Comparison of ENCODE assay signal across 10 cellular contexts in genomic region chr5:150945947-150946346, GRCh38. TPM values are rescaled to one million over a fixed set of nuclear protein-coding genes. Genes with fewer than 3 reads are reported as not detected.
A peak's percentile ranks its signal among the peaks of the same experiment; 100 is the strongest.
DNase-seq lines count a peak whose midpoint lies in the region; ATAC-seq, FAIRE-seq and TF ChIP-seq lines count a peak whose summit lies in the region.
"Had no signal": no experiment of that assay in that cellular context is flagged by ENCODE, and none has a peak within 500 bp of the region (broad histone marks: within the 10 kb centered on the region; RNA-seq: fewer than 3 reads in every experiment).

No MANE protein-coding gene starts in this region.

- H2BK15ac ChIP-seq in mesendoderm (replicated peaks; ENCODE audit: low read depth) = no peak overlapping the region

- peaks cover 0 to 2% of the 10 kb centered on the region in 2 donors for H3K4me1 Mint-ChIP-seq in immature natural killer cell
- no peaks in the 10 kb centered on the region for H3K4me1 Mint-ChIP-seq in activated CD8-positive, alpha-beta memory T cell treated with anti-CD3 and anti-CD28 coated beads, Interleukin-2, amount 10 ng/mL, durations not matched to agents 7 days and 5 days

- H3K4me2 ChIP-seq in mesendoderm (ENCODE audit: low read length) = no peak overlapping the region

- H3K27ac ChIP-seq in skeletal muscle tissue (ENCODE audit: low read depth, low read length) (peak overlapping the region; percentile 67), mesendoderm (ENCODE audit: low read depth, low read length) (no peak overlapping the region)

- DNase-seq in Daoy (ENCODE audit: low read depth) (peak; percentile 27), bronchial epithelial cell (ENCODE audit: low read depth) (no peak), immature natural killer cell (no peak), mesendoderm (no peak), CD1c-positive myeloid dendritic cell (ENCODE audit: extremely low spot score) (no peak), mucosa of gallbladder (ENCODE audit: low spot score) (no peak)
- DNase-seq in activated CD8-positive, alpha-beta memory T cell treated with anti-CD3 and anti-CD28 coated beads, Interleukin-2, amount 10 ng/mL, durations not matched to agents 7 days and 5 days = no peak
- DNase-seq: HCEC 1CT, NCI-H1694 had no signal

- peaks cover 34 to 79% (median 46%) of the 10 kb centered on the region in 6 donors for H3K9me3 Mint-ChIP-seq in immature natural killer cell
- peaks cover 34% of the 10 kb centered on the region for H3K9me3 Mint-ChIP-seq in activated CD8-positive, alpha-beta memory T cell treated with anti-CD3 and anti-CD28 coated beads, Interleukin-2, amount 10 ng/mL, durations not matched to agents 7 days and 5 days (ENCODE audit: low read depth)

- no peak overlapping the region for H3K4ac ChIP-seq in mesendoderm (ENCODE audit: low read depth, low read length)

- H3K9me3 ChIP-seq in skeletal muscle tissue (ENCODE audit: control insufficient read depth in 3 of 3, low read length in 3 of 3) = peaks cover 7 to 34% (median 9%) of the 10 kb centered on the region in 3 donors

- H2BK5ac ChIP-seq in mesendoderm (ENCODE audit: low read length) = no peak overlapping the region

- H2BK120ac ChIP-seq in mesendoderm (ENCODE audit: low read depth, low read length) = no peak overlapping the region

- no peak for FAIRE-seq in bronchial epithelial cell (lab: Jason Lieb, UNC)

- no peak overlapping the region for H4K5ac ChIP-seq in mesendoderm (ENCODE audit: low read length)

- WGBS in mesendoderm (ENCODE audit: extremely low coverage, insufficient coverage, low lambda C conversion rate) = no CpG with 5 or more reads among the region's 5 CpGs

- H3K27me3 Mint-ChIP-seq in immature natural killer cell (ENCODE audit: low read depth in 3 of 3) = peaks cover 7 to 19% (median 13%) of the 10 kb centered on the region in 3 donors
- no peaks in the 10 kb centered on the region for H3K27me3 Mint-ChIP-seq in activated CD8-positive, alpha-beta memory T cell treated with anti-CD3 and anti-CD28 coated beads, Interleukin-2, amount 10 ng/mL, durations not matched to agents 7 days and 5 days

- H3K4me1 ChIP-seq in skeletal muscle tissue (ENCODE audit: control insufficient read depth in 3 of 3, insufficient read depth in 3 of 3, low read length in 3 of 3) (peaks cover 0 to 5% (median 2%) of the 10 kb centered on the region in 3 donors), mesendoderm (ENCODE audit: control insufficient read depth, low read depth, low read length) (no peaks in the 10 kb centered on the region)

- peaks cover 0 to 7% (median 4%) of the 10 kb centered on the region in 3 donors for H3K36me3 Mint-ChIP-seq in immature natural killer cell
- H3K36me3 Mint-ChIP-seq in activated CD8-positive, alpha-beta memory T cell treated with anti-CD3 and anti-CD28 coated beads, Interleukin-2, amount 10 ng/mL, durations not matched to agents 7 days and 5 days = peaks cover 8% of the 10 kb centered on the region

- no peak for ATAC-seq in activated CD8-positive, alpha-beta memory T cell treated with anti-CD3 and anti-CD28 coated beads, Interleukin-2, amount 10 ng/mL, durations not matched to agents 7 days and 5 days

- peak overlapping the region; percentile 21 for H3K4me3 ChIP-seq in bronchial epithelial cell (ENCODE audit: low read depth, low read length)
- peak overlapping the region; percentile 78 to 96 (median 88) for H3K4me3 ChIP-seq in skeletal muscle tissue (ENCODE audit: low read length in 3 of 3)
- no peak overlapping the region for H3K4me3 ChIP-seq in mesendoderm (ENCODE audit: low read length)

- TF ChIP-seq CTCF in bronchial epithelial cell (IDR thresholded peaks at IDR 0.05; ENCODE audit: insufficient read depth, low read length, severe bottlenecking) = no peak

- no peaks in the 10 kb centered on the region for H3K79me2 ChIP-seq in mesendoderm (ENCODE audit: control insufficient read depth, insufficient read depth, low read length)

- H2AK5ac ChIP-seq in mesendoderm (ENCODE audit: low read length) = no peak overlapping the region

- CTCF ChIA-PET in activated CD8-positive, alpha-beta memory T cell treated with anti-CD3 and anti-CD28 coated beads, Interleukin-2, amount 10 ng/mL, durations not matched to agents 7 days and 5 days (lab: Charles Lee) = no interaction called here

- H3K27ac Mint-ChIP-seq in immature natural killer cell = no peak overlapping the region
- H3K27ac Mint-ChIP-seq in activated CD8-positive, alpha-beta memory T cell treated with anti-CD3 and anti-CD28 coated beads, Interleukin-2, amount 10 ng/mL, durations not matched to agents 7 days and 5 days = no peak overlapping the region

- H3K23ac ChIP-seq in mesendoderm (ENCODE audit: low read length) = no peak overlapping the region

- H3K79me1 ChIP-seq in mesendoderm (ENCODE audit: low read length) = no peaks in the 10 kb centered on the region

- H3K18ac ChIP-seq in mesendoderm (ENCODE audit: low read length) = no peak overlapping the region

- no peak overlapping the region for H3K56ac ChIP-seq in mesendoderm (ENCODE audit: low read length)

- H3K4me3 Mint-ChIP-seq in immature natural killer cell = peak overlapping the region in 3 of 5 donors; percentile 19 to 35 (median 34)
- H3K4me3 Mint-ChIP-seq in activated CD8-positive, alpha-beta memory T cell treated with anti-CD3 and anti-CD28 coated beads, Interleukin-2, amount 10 ng/mL, durations not matched to agents 7 days and 5 days = no peak overlapping the region

- H3K36me3 ChIP-seq in bronchial epithelial cell (ENCODE audit: control insufficient read depth, insufficient read depth, low read length) (no peaks in the 10 kb centered on the region), skeletal muscle tissue (ENCODE audit: control insufficient read depth in 3 of 3, insufficient read depth in 3 of 3, low read length in 3 of 3) (peaks cover 13 to 22% (median 16%) of the 10 kb centered on the region in 3 donors), mesendoderm (ENCODE audit: control insufficient read depth, insufficient read depth, low read length) (no peaks in the 10 kb centered on the region)

- no peaks in the 10 kb centered on the region for H3K27me3 ChIP-seq in bronchial epithelial cell (ENCODE audit: control insufficient read depth, insufficient read depth, low read length)
- no peaks in the 10 kb centered on the region for H3K27me3 ChIP-seq in skeletal muscle tissue (ENCODE audit: control insufficient read depth in 3 of 3, insufficient read depth in 3 of 3, low read length in 3 of 3)
- H3K27me3 ChIP-seq in mesendoderm (ENCODE audit: insufficient read depth, low read length, poor library complexity) = no peaks in the 10 kb centered on the region

- no peak overlapping the region for H4K8ac ChIP-seq in mesendoderm (ENCODE audit: low read depth, low read length)

- peak overlapping the region; percentile 73 to 93 (median 78) for H3K9ac ChIP-seq in skeletal muscle tissue (ENCODE audit: low read depth in 1 of 3, low read length in 3 of 3)
- H3K9ac ChIP-seq in mesendoderm (ENCODE audit: low read length) = no peak overlapping the region

RNA-seq across cellular contexts. Expression of gene ZNF300, which starts 41.2 kb away (rescaled TPM):
- 8.7 and 9.4 TPM in 2 replicates for total RNA-seq in Daoy (2014; rRNA removed; shearing (Covaris generic))
- total RNA-seq in bronchial epithelial cell (3.1 and 4.7 TPM in 2 replicates), skeletal muscle tissue (5.2 TPM), mucosa of gallbladder (5.0 TPM)
- 1 to 10 TPM in 1 of 3 donors, under 1 TPM in 2; 0.40 to 2.1 (median 0.40) TPM for polyA plus RNA-seq in immature natural killer cell
- total RNA-seq in activated CD8-positive, alpha-beta memory T cell treated with anti-CD3 and anti-CD28 coated beads, Interleukin-2, amount 10 ng/mL, durations not matched to agents 7 days and 5 days = under 1 TPM; 0.26 to 0.44 TPM
- 14.0 TPM for polyA plus RNA-seq in mesendoderm (2013, experiment 1 of 2)
- 13.7 TPM for polyA plus RNA-seq in mesendoderm (2013, experiment 2 of 2)
